ENCODE assay signal across 18 cellular contexts in genomic region chrX:123454712-123455431, GRCh38.
DNase-seq lines count a peak whose midpoint lies in the region; ATAC-seq and FAIRE-seq lines count a peak whose summit lies in the region.
"Had no signal": no experiment of that assay in that cellular context is flagged by ENCODE, and none has a peak within 500 bp of the region (broad histone marks: within the 10 kb centered on the region; RNA-seq: fewer than 3 reads in every experiment).

No MANE protein-coding gene starts in this region.

- ATAC-seq in GM18519 (IDR thresholded peaks at IDR 0.05; ENCODE audit: low FRiP score, unreplicated experiment) (peak; percentile 80), GM21529 (IDR thresholded peaks at IDR 0.05; ENCODE audit: unreplicated experiment) (peak; percentile 67), HG03039 (IDR thresholded peaks at IDR 0.05; ENCODE audit: unreplicated experiment) (peak; percentile 52), HG02938 (IDR thresholded peaks at IDR 0.05; ENCODE audit: unreplicated experiment) (no peak)
- ATAC-seq: activated T-helper 17 cell treated with anti-CD3 and anti-CD28 coated beads, Interleukin-2, amount 50 U/mL, for 72 hours; WTC11 had no signal

- FAIRE-seq in islet of Langerhans (lab: Jason Lieb, UNC), result peak; percentile 13
- FAIRE-seq: G401.6, HTR-8/SVneo, small intestine had no signal

- DNase-seq in activated gamma-delta T cell (lab: John Stamatoyannopoulos, UW) (no peak), HCEC 1CT (no peak)
- DNase-seq in stimulated activated CD4-positive, alpha-beta T cell treated with anti-CD3 and anti-CD28 coated beads, Interleukin-4, amount 100 ng/mL, for 24 hours, result no peak
- DNase-seq: endodermal cell, NCI-H187 treated with DMSO at 0.1 percent for 48 hours, ovary, SHP77, small intestine, tibial artery had no signal
